16 cellular contexts compared by ENCODE assay signal in genomic region chr16:29158031-29158430, GRCh38.
DNase-seq lines count a peak whose midpoint lies in the region; ATAC-seq and TF ChIP-seq lines count a peak whose summit lies in the region.
"Had no signal": no experiment of that assay in that cellular context is flagged by ENCODE, and none has a peak within 500 bp of the region (broad histone marks: within the 10 kb centered on the region; RNA-seq: fewer than 3 reads in every experiment).

No MANE protein-coding gene starts in this region.

- TF ChIP-seq POLR2A in transverse colon (IDR thresholded peaks at IDR 0.05) = no peak

- ATAC-seq in activated T-cell treated with anti-CD3 and anti-CD28 coated beads, Interleukin-2, amount 50 U/mL, for 4 hours = no peak
- ATAC-seq in GM18870 (IDR thresholded peaks at IDR 0.05; ENCODE audit: unreplicated experiment) = no peak
- ATAC-seq: HCT116 had no signal

- no peak overlapping the region for H3K4me3 ChIP-seq in muscle layer of duodenum (ENCODE audit: low read depth in 1 of 2, low read length in 2 of 2)
- no peak overlapping the region for H3K4me3 ChIP-seq in transverse colon
- no peak overlapping the region for H3K4me3 ChIP-seq in H7 (ENCODE audit: insufficient read depth, low read depth, low read length)
- H3K4me3 ChIP-seq: SJCRH30 had no signal

- no peak for DNase-seq in activated T-cell treated with anti-CD3 and anti-CD28 coated beads, Interleukin-2, amount 50 U/mL, for 24 hours
- DNase-seq in activated T-cell treated with anti-CD3 and anti-CD28 coated beads, Interleukin-2, amount 50 U/mL, for 4 hours = no peak
- DNase-seq in transverse colon = no peak
- DNase-seq in H7 = no peak
- DNase-seq in H4 (ENCODE audit: low spot score) = no peak
- DNase-seq: ACHN; activated T-cell treated with anti-CD3 and anti-CD28 coated beads, Interleukin-2, amount 50 U/mL, for 48 hours; NCI-H146; NCI-H69; SJCRH30 had no signal

- no peaks in the 10 kb centered on the region for H3K9me3 Mint-ChIP-seq in activated T-cell treated with anti-CD3 and anti-CD28 coated beads, Interleukin-2, amount 50 U/mL, for 24 hours
- no peaks in the 10 kb centered on the region for H3K9me3 Mint-ChIP-seq in activated T-cell treated with anti-CD3 and anti-CD28 coated beads, Interleukin-2, amount 50 U/mL, for 4 hours
- H3K9me3 Mint-ChIP-seq in dendritic cell treated with granulocyte-macrophage colony-stimulating factor and Interleukin-4, amounts not matched to agents 40 ng/mL and 50 ng/mL, for 4 days = no peaks in the 10 kb centered on the region

- peaks cover 45% of the 10 kb centered on the region for H3K4me1 Mint-ChIP-seq in activated T-cell treated with anti-CD3 and anti-CD28 coated beads, Interleukin-2, amount 50 U/mL, for 24 hours (ENCODE audit: low read depth)
- H3K4me1 Mint-ChIP-seq in activated T-cell treated with anti-CD3 and anti-CD28 coated beads, Interleukin-2, amount 50 U/mL, for 4 hours (ENCODE audit: low read depth) = peaks cover 27% of the 10 kb centered on the region
- peaks cover 63% of the 10 kb centered on the region for H3K4me1 Mint-ChIP-seq in dendritic cell treated with granulocyte-macrophage colony-stimulating factor and Interleukin-4, amounts not matched to agents 40 ng/mL and 50 ng/mL, for 4 days (ENCODE audit: low read depth)

- no peaks in the 10 kb centered on the region for H3K9me3 ChIP-seq in muscle layer of duodenum (ENCODE audit: control insufficient read depth in 1 of 2, low read length in 2 of 2)
- no peaks in the 10 kb centered on the region for H3K9me3 ChIP-seq in transverse colon
- H3K9me3 ChIP-seq: SJCRH30 had no signal

- peak overlapping the region; percentile 66 for H3K27ac Mint-ChIP-seq in activated T-cell treated with anti-CD3 and anti-CD28 coated beads, Interleukin-2, amount 50 U/mL, for 24 hours
- H3K27ac Mint-ChIP-seq in dendritic cell treated with granulocyte-macrophage colony-stimulating factor and Interleukin-4, amounts not matched to agents 40 ng/mL and 50 ng/mL, for 4 days = peak overlapping the region; percentile 87

- H3K27me3 ChIP-seq in muscle layer of duodenum (ENCODE audit: low read depth, low read length) = no peaks in the 10 kb centered on the region
- no peaks in the 10 kb centered on the region for H3K27me3 ChIP-seq in transverse colon
- H3K27me3 ChIP-seq in H7 (ENCODE audit: control insufficient read depth, insufficient read depth, low read length) = no peaks in the 10 kb centered on the region
- H3K27me3 ChIP-seq: SJCRH30 had no signal

- H3K36me3 Mint-ChIP-seq in activated T-cell treated with anti-CD3 and anti-CD28 coated beads, Interleukin-2, amount 50 U/mL, for 24 hours (ENCODE audit: low read depth) = peaks cover 59% of the 10 kb centered on the region
- peaks cover 12% of the 10 kb centered on the region for H3K36me3 Mint-ChIP-seq in activated T-cell treated with anti-CD3 and anti-CD28 coated beads, Interleukin-2, amount 50 U/mL, for 4 hours (ENCODE audit: insufficient read depth)
- H3K36me3 Mint-ChIP-seq in dendritic cell treated with granulocyte-macrophage colony-stimulating factor and Interleukin-4, amounts not matched to agents 40 ng/mL and 50 ng/mL, for 4 days (ENCODE audit: low read depth) = peaks cover 59% of the 10 kb centered on the region
- H3K36me3 Mint-ChIP-seq: brain had no signal

- no peak for TF ChIP-seq EP300 in transverse colon (IDR thresholded peaks at IDR 0.05; ENCODE audit: low read depth)

- WGBS in transverse colon (ENCODE audit: low coverage in 1 of 2), 2 donors = 85% methylated on average over 13 of the region's 13 CpGs; no CpG with 5 or more reads in 1 of the 2 donors

- H3K4me1 ChIP-seq in muscle layer of duodenum (ENCODE audit: control insufficient read depth in 1 of 2, insufficient read depth in 2 of 2, low read length in 2 of 2) (peaks cover 0 to 11% of the 10 kb centered on the region in 2 donors), transverse colon (peaks cover 0 to 10% (median 1%) of the 10 kb centered on the region in 4 donors)
- H3K4me1 ChIP-seq: SJCRH30 had no signal

- intact Hi-C loops in dendritic cell treated with granulocyte-macrophage colony-stimulating factor and Interleukin-4, amounts not matched to agents 40 ng/mL and 50 ng/mL, for 4 days (cut with micrococcal nuclease) = loop anchor here (2.0 kb wide), 1 partner anchor 15 kb away; no protein-coding TSS in a partner anchor
- intact Hi-C loops in transverse colon (cut with DNase I; ENCODE audit: low total_unique reads) = no loop called here

- no peaks in the 10 kb centered on the region for H3K27me3 Mint-ChIP-seq in activated T-cell treated with anti-CD3 and anti-CD28 coated beads, Interleukin-2, amount 50 U/mL, for 24 hours
- H3K27me3 Mint-ChIP-seq in activated T-cell treated with anti-CD3 and anti-CD28 coated beads, Interleukin-2, amount 50 U/mL, for 4 hours (ENCODE audit: low read depth) = no peaks in the 10 kb centered on the region
- H3K27me3 Mint-ChIP-seq in dendritic cell treated with granulocyte-macrophage colony-stimulating factor and Interleukin-4, amounts not matched to agents 40 ng/mL and 50 ng/mL, for 4 days = peaks cover 67% of the 10 kb centered on the region

- H3K4me3 Mint-ChIP-seq in activated T-cell treated with anti-CD3 and anti-CD28 coated beads, Interleukin-2, amount 50 U/mL, for 24 hours = no peak overlapping the region
- H3K4me3 Mint-ChIP-seq in activated T-cell treated with anti-CD3 and anti-CD28 coated beads, Interleukin-2, amount 50 U/mL, for 4 hours = no peak overlapping the region
- peak overlapping the region; percentile 62 for H3K4me3 Mint-ChIP-seq in dendritic cell treated with granulocyte-macrophage colony-stimulating factor and Interleukin-4, amounts not matched to agents 40 ng/mL and 50 ng/mL, for 4 days
- H3K4me3 Mint-ChIP-seq: brain had no signal

- peak overlapping the region; percentile 45 for H3K27ac ChIP-seq in muscle layer of duodenum (ENCODE audit: low read length)
- peak overlapping the region; percentile 62 to 78 (median 70) for H3K27ac ChIP-seq in transverse colon
- H3K27ac ChIP-seq: epithelial cell of prostate, SJCRH30 had no signal

- H3K36me3 ChIP-seq in muscle layer of duodenum (ENCODE audit: control insufficient read depth in 1 of 2, insufficient read depth in 2 of 2, low read length in 2 of 2) (no peaks in the 10 kb centered on the region), transverse colon (no peaks in the 10 kb centered on the region), H7 (replicated peaks; ENCODE audit: control insufficient read depth, insufficient read depth, low read length) (no peaks in the 10 kb centered on the region)
- H3K36me3 ChIP-seq: SJCRH30 had no signal

- in situ Hi-C loops in transverse colon (cut with MboI; ENCODE audit: low pct_ligation_motif_present in 1 of 4, low pct_unique_long_range_greater_than_20kb in 1 of 4, low sequenced_read_pairs in 3 of 4) = no loop called here

- TF ChIP-seq CTCF in transverse colon (IDR thresholded peaks at IDR 0.05) = no peak
